Comparison of ENCODE assay signal across 24 cellular contexts in genomic region chr18:61749031-61749430, GRCh38.
"Had no signal": no experiment of that assay in that cellular context is flagged by ENCODE, and none has a peak within 500 bp of the region (broad histone marks: within the 10 kb centered on the region; RNA-seq: fewer than 3 reads in every experiment).

No MANE protein-coding gene starts in this region.

- H3K4me2 ChIP-seq: hepatocyte had no signal

- H3K79me2 ChIP-seq: hepatocyte had no signal

- DNase-seq: effector memory CD4-positive, alpha-beta T cell; glutamatergic neuron; kidney; mesenchymal stem cell; midbrain; naive B cell; occipital lobe; pancreas; right lobe of liver; stimulated activated CD4-positive, alpha-beta T cell treated with anti-CD3 and anti-CD28 coated beads, Interleukin-2, amount 100 ng/mL, for 24 hours; stimulated activated CD4-positive, alpha-beta T cell treated with anti-CD3 and anti-CD28 coated beads, Interleukin-4, amount 100 ng/mL, for 4 hours; stimulated activated naive B cell treated with anti-CD40 and anti-IgM and Interleukin-4, amounts not matched to agents 10 μg/mL and 1 μg/mL and 100 μg/mL, for 72 hours; stimulated activated naive CD8-positive, alpha-beta T cell treated with anti-CD3 and anti-CD28 coated beads, Interleukin-15, amount 100 ng/mL, for 72 hours; testis; upper lobe of right lung had no signal

- H2AFZ ChIP-seq: hepatocyte had no signal

- FAIRE-seq: endometrium, kidney, pancreas had no signal

- H3K4me3 ChIP-seq: coronary artery, esophagus muscularis mucosa, gastroesophageal sphincter, hepatocyte, pancreas, right lobe of liver, skin epidermis, testis, tibial nerve, upper lobe of right lung, vagina had no signal

- H3K4me1 ChIP-seq: gastroesophageal sphincter, upper lobe of right lung had no signal

- ATAC-seq: gastroesophageal sphincter; pancreas; right lobe of liver; stimulated activated naive B cell treated with anti-CD40 and anti-IgM and Interleukin-4, amounts not matched to agents 10 μg/mL and 1 μg/mL and 100 μg/mL, for 72 hours; stimulated activated naive CD8-positive, alpha-beta T cell treated with anti-CD3 and anti-CD28 coated beads, Interleukin-15, amount 100 ng/mL, for 72 hours; upper lobe of right lung had no signal

- H3K36me3 ChIP-seq: esophagus muscularis mucosa, gastroesophageal sphincter, pancreas, right lobe of liver, tibial nerve, upper lobe of right lung, vagina had no signal

- H3K27me3 ChIP-seq: esophagus muscularis mucosa, gastroesophageal sphincter, hepatocyte, pancreas, right lobe of liver, testis, tibial nerve, upper lobe of right lung, vagina had no signal

- H3K9me3 ChIP-seq: esophagus muscularis mucosa, gastroesophageal sphincter, pancreas, right lobe of liver, testis, tibial nerve, upper lobe of right lung, vagina had no signal

- H3K27ac ChIP-seq: coronary artery, epithelial cell of prostate, gastroesophageal sphincter, hepatocyte, pancreas, right lobe of liver, tibial nerve, upper lobe of right lung, vagina had no signal
